In genomic region chr6:106247733-106248132, GRCh38 we compare ENCODE assay signal across 16 cellular contexts.
DNase-seq lines count a peak whose midpoint lies in the region; ATAC-seq, FAIRE-seq and TF ChIP-seq lines count a peak whose summit lies in the region.
"Had no signal": no experiment of that assay in that cellular context is flagged by ENCODE, and none has a peak within 500 bp of the region (broad histone marks: within the 10 kb centered on the region; RNA-seq: fewer than 3 reads in every experiment).

No MANE protein-coding gene starts in this region.

- TF ChIP-seq EP300 in GM12878 (IDR thresholded peaks at IDR 0.05; ENCODE audit: borderline replicate concordance in 1 of 2, control insufficient read depth in 1 of 2, low read depth in 2 of 2, low read length in 2 of 2): peak in 1 of 2 experiments; percentile 64; a peak in 1 of 4 replicates

- FAIRE-seq in GM12878 (lab: Jason Lieb, UNC): no peak
- FAIRE-seq: frontal cortex had no signal

- peaks cover 21% of the 10 kb centered on the region for H3K4me1 Mint-ChIP-seq in activated CD8-positive, alpha-beta T cell treated with anti-CD3 and anti-CD28 coated beads for 36 hours (ENCODE audit: low read depth)
- H3K4me1 Mint-ChIP-seq in activated CD8-positive, alpha-beta T cell treated with anti-CD3 and anti-CD28 coated beads, Interleukin-2, amount 10 ng/mL, durations not matched to agents 7 days and 5 days (ENCODE audit: low read depth): peaks cover 6% of the 10 kb centered on the region
- H3K4me1 Mint-ChIP-seq: neural crest cell had no signal

- 4% methylated on average over 4 of the region's 4 CpGs for WGBS in GM12878 (ENCODE audit: insufficient coverage, insufficient replicate concordance, low lambda C conversion rate, missing lambda C conversion rate)

- TF ChIP-seq POLR2A in GM12878 (IDR thresholded peaks at IDR 0.05; ENCODE audit: low read depth, low read length): no peak

- RAD21 ChIA-PET in GM12878 (lab: Charles Lee; ENCODE audit: unreplicated experiment): no interaction called here

- CTCF ChIA-PET in activated CD8-positive, alpha-beta T cell treated with anti-CD3 and anti-CD28 coated beads for 36 hours (lab: Charles Lee): no interaction called here
- CTCF ChIA-PET in activated CD8-positive, alpha-beta T cell treated with anti-CD3 and anti-CD28 coated beads, Interleukin-2, amount 10 ng/mL, durations not matched to agents 7 days and 5 days (lab: Charles Lee): no interaction called here
- CTCF ChIA-PET in GM12878 (lab: Yijun Ruan, JAX): interaction anchor here (1.0 to 1.4 kb wide), 2 partner anchors 9 to 11 kb away, joined by 3 to 4 read pairs; no protein-coding TSS in a partner anchor

- no peak for TF ChIP-seq CTCF in activated CD8-positive, alpha-beta T cell treated with anti-CD3 and anti-CD28 coated beads for 36 hours (IDR thresholded peaks at IDR 0.05)
- TF ChIP-seq CTCF in GM12878 (IDR thresholded peaks at IDR 0.05 in 2 of 3, conservative IDR thresholded peaks at IDR 0.05 in 1 of 3; ENCODE audit: control insufficient read depth in 2 of 3, extremely low read depth in 1 of 3, insufficient read depth in 1 of 3, low read depth in 3 of 3, low read length in 3 of 3) (no peak), colonic mucosa (IDR thresholded peaks at IDR 0.05) (no peak)

- in situ Hi-C loops in GM12878 (cut with MboI): no loop called here

- H3K4me2 ChIP-seq in GM12878 (ENCODE audit: control insufficient read depth, insufficient read depth): peak overlapping the region; percentile 31

- H3K27ac Mint-ChIP-seq in activated CD8-positive, alpha-beta T cell treated with anti-CD3 and anti-CD28 coated beads for 36 hours: peak overlapping the region; percentile 20
- no peak overlapping the region for H3K27ac Mint-ChIP-seq in activated CD8-positive, alpha-beta T cell treated with anti-CD3 and anti-CD28 coated beads, Interleukin-2, amount 10 ng/mL, durations not matched to agents 7 days and 5 days

- no peak for TF ChIP-seq RAD21 in GM12878 (IDR thresholded peaks at IDR 0.05; ENCODE audit: insufficient read depth, low read depth, low read length)

- H3K9me3 ChIP-seq in GM12878 (replicated peaks; ENCODE audit: control insufficient read depth, insufficient read depth, low read length) (no peaks in the 10 kb centered on the region), colonic mucosa (no peaks in the 10 kb centered on the region)
- H3K9me3 ChIP-seq: thoracic aorta had no signal

- no peak overlapping the region for H2AFZ ChIP-seq in GM12878 (ENCODE audit: control insufficient read depth, low read depth, low read length)

- SMC1A ChIA-PET in GM12878 (lab: Charles Lee; ENCODE audit: uncharacterized antibody, unreplicated experiment): interaction anchor here (1.1 to 1.6 kb wide), 6 partner anchors 9 to 85 kb away, joined by 3 to 5 read pairs (median 4); no protein-coding TSS in a partner anchor

- H3K27me3 ChIP-seq in GM12878 (replicated peaks in 1 of 2; ENCODE audit: control insufficient read depth in 2 of 2, insufficient read depth in 2 of 2, low read length in 1 of 2) (no peaks in the 10 kb centered on the region), colonic mucosa (no peaks in the 10 kb centered on the region)

- H3K4me3 Mint-ChIP-seq in activated CD8-positive, alpha-beta T cell treated with anti-CD3 and anti-CD28 coated beads for 36 hours: no peak overlapping the region
- no peak overlapping the region for H3K4me3 Mint-ChIP-seq in activated CD8-positive, alpha-beta T cell treated with anti-CD3 and anti-CD28 coated beads, Interleukin-2, amount 10 ng/mL, durations not matched to agents 7 days and 5 days
- H3K4me3 Mint-ChIP-seq: neural crest cell had no signal

- H3K9ac ChIP-seq in GM12878 (ENCODE audit: control insufficient read depth, insufficient read depth, low read length) (no peak overlapping the region), colonic mucosa (ENCODE audit: low read depth in 2 of 2, low read length in 2 of 2) (no peak overlapping the region)

- peak; percentile 45 for ATAC-seq in activated CD8-positive, alpha-beta T cell treated with anti-CD3 and anti-CD28 coated beads for 36 hours
- ATAC-seq in activated CD8-positive, alpha-beta T cell treated with anti-CD3 and anti-CD28 coated beads, Interleukin-2, amount 10 ng/mL, durations not matched to agents 7 days and 5 days: no peak
- ATAC-seq in GM19351 (IDR thresholded peaks at IDR 0.05; ENCODE audit: unreplicated experiment): peak; percentile 56
- peak; percentile 37 for ATAC-seq in HG03159 (IDR thresholded peaks at IDR 0.05; ENCODE audit: unreplicated experiment)
- ATAC-seq in GM12878: peak; percentile 56
- no peak for ATAC-seq in HG02970 (IDR thresholded peaks at IDR 0.05; ENCODE audit: low FRiP score, unreplicated experiment)

- H3K4me3 ChIP-seq in GM12878: no peak overlapping the region
- H3K4me3 ChIP-seq in colonic mucosa: no peak overlapping the region
- H3K4me3 ChIP-seq: lung, thoracic aorta had no signal

- H3K27ac ChIP-seq in GM12878 (ENCODE audit: control insufficient read depth, insufficient read depth) (peak overlapping the region; percentile 49), colonic mucosa (no peak overlapping the region)
- H3K27ac ChIP-seq: thoracic aorta had no signal

- H3K79me2 ChIP-seq in GM12878 (ENCODE audit: control insufficient read depth, insufficient read depth, low read length): no peaks in the 10 kb centered on the region; the same call in none of the 2 replicates

- H3K4me1 ChIP-seq in GM12878 (ENCODE audit: control insufficient read depth, insufficient read depth, low read length) (peaks cover 27% of the 10 kb centered on the region), colonic mucosa (no peaks in the 10 kb centered on the region)

- H4K20me1 ChIP-seq in GM12878 (ENCODE audit: control insufficient read depth, insufficient read depth): no peaks in the 10 kb centered on the region

- no peak for DNase-seq in activated CD8-positive, alpha-beta T cell treated with anti-CD3 and anti-CD28 coated beads for 36 hours
- DNase-seq in activated CD8-positive, alpha-beta T cell treated with anti-CD3 and anti-CD28 coated beads, Interleukin-2, amount 10 ng/mL, durations not matched to agents 7 days and 5 days: no peak
- DNase-seq in GM12878 (ENCODE audit: low read depth, low spot score): peak; percentile 30
- no peak for DNase-seq in Kasumi-1 (lab: John Stamatoyannopoulos, UW)
- DNase-seq in colonic mucosa: no peak
- DNase-seq: CD8-positive, alpha-beta memory T cell; cerebellar nuclear complex; NCI-H187 treated with DMSO at 0.1 percent for 48 hours; NCI-H524 treated with DMSO at 0.1 percent for 48 hours had no signal

- no peaks in the 10 kb centered on the region for H3K9me3 Mint-ChIP-seq in activated CD8-positive, alpha-beta T cell treated with anti-CD3 and anti-CD28 coated beads for 36 hours
- no peaks in the 10 kb centered on the region for H3K9me3 Mint-ChIP-seq in activated CD8-positive, alpha-beta T cell treated with anti-CD3 and anti-CD28 coated beads, Interleukin-2, amount 10 ng/mL, durations not matched to agents 7 days and 5 days (ENCODE audit: insufficient read depth)
- H3K9me3 Mint-ChIP-seq: CD8-positive, alpha-beta memory T cell; neural crest cell had no signal

- POLR2A ChIA-PET in activated CD8-positive, alpha-beta T cell treated with anti-CD3 and anti-CD28 coated beads for 36 hours (lab: Charles Lee): no interaction called here
- POLR2A ChIA-PET in activated CD8-positive, alpha-beta T cell treated with anti-CD3 and anti-CD28 coated beads, Interleukin-2, amount 10 ng/mL, durations not matched to agents 7 days and 5 days (lab: Charles Lee): no interaction called here
- POLR2A ChIA-PET in GM12878 (lab: Charles Lee): no interaction called here

- peaks cover 26% of the 10 kb centered on the region for H3K36me3 Mint-ChIP-seq in activated CD8-positive, alpha-beta T cell treated with anti-CD3 and anti-CD28 coated beads for 36 hours (ENCODE audit: low read depth)
- H3K36me3 Mint-ChIP-seq in activated CD8-positive, alpha-beta T cell treated with anti-CD3 and anti-CD28 coated beads, Interleukin-2, amount 10 ng/mL, durations not matched to agents 7 days and 5 days (ENCODE audit: low read depth): peaks cover 21% of the 10 kb centered on the region

- intact Hi-C loops in activated CD8-positive, alpha-beta T cell treated with anti-CD3 and anti-CD28 coated beads for 36 hours (cut with micrococcal nuclease): no loop called here
- intact Hi-C loops in GM12878 (cut with micrococcal nuclease; ENCODE audit: unreplicated experiment): no loop called here
- intact Hi-C loops in colonic mucosa (cut with DNase I): no loop called here

- H3K36me3 ChIP-seq in GM12878 (ENCODE audit: control insufficient read depth in 2 of 2, insufficient read depth in 2 of 2, low read length in 1 of 2): no peaks in the 10 kb centered on the region; a peak in 1 of 4 replicates
- H3K36me3 ChIP-seq in colonic mucosa: no peaks in the 10 kb centered on the region

- BruUV-seq in GM12878 (replicated peaks; lab: Mats Ljungman, UMichigan): no TSS peak

- no peaks in the 10 kb centered on the region for H3K27me3 Mint-ChIP-seq in activated CD8-positive, alpha-beta T cell treated with anti-CD3 and anti-CD28 coated beads for 36 hours
- H3K27me3 Mint-ChIP-seq in activated CD8-positive, alpha-beta T cell treated with anti-CD3 and anti-CD28 coated beads, Interleukin-2, amount 10 ng/mL, durations not matched to agents 7 days and 5 days (ENCODE audit: low read depth): no peaks in the 10 kb centered on the region
- H3K27me3 Mint-ChIP-seq: CD8-positive, alpha-beta memory T cell had no signal

TF ChIP-seq in GM12878, 131 proteins besides CTCF, POLR2A, EP300 and RAD21 (continues in another document):
- TF ChIP-seq BHLHE40 (IDR thresholded peaks at IDR 0.05; ENCODE audit: borderline replicate concordance in 1 of 2, low read depth in 2 of 2, low read length in 1 of 2) (no peak), TCF12 (IDR thresholded peaks at IDR 0.05; ENCODE audit: low read depth, low read length) (no peak), RFX5 (IDR thresholded peaks at IDR 0.05; ENCODE audit: low read depth, low read length) (peak; percentile 40), MXI1 (IDR thresholded peaks at IDR 0.05; ENCODE audit: low read depth, low read length) (no peak), NKRF (conservative IDR thresholded peaks at IDR 0.05) (no peak), RUNX3 (IDR thresholded peaks at IDR 0.05; ENCODE audit: low read length) (peak; percentile 51)

Comparison
In these comparisons a context has a peak if more than half of its experiments do, and no peak if none do; other contexts are left out.
1. ATAC-seq: peak in activated CD8-positive, alpha-beta T cell treated with anti-CD3 and anti-CD28 coated beads for 36 hours (single experiment), GM19351 (single experiment), HG03159 (single experiment) and GM12878 (single experiment); none in activated CD8-positive, alpha-beta T cell treated with anti-CD3 and anti-CD28 coated beads, Interleukin-2, amount 10 ng/mL, durations not matched to agents 7 days and 5 days (single experiment) and HG02970 (single experiment).